In genomic region chr6:165634486-165634885, GRCh38 we compare ENCODE assay signal across 20 cellular contexts. TPM values are rescaled to one million over a fixed set of nuclear protein-coding genes. Genes with fewer than 3 reads are reported as not detected.
"Had no signal": no experiment of that assay in that cellular context is flagged by ENCODE, and none has a peak within 500 bp of the region (broad histone marks: within the 10 kb centered on the region; RNA-seq: fewer than 3 reads in every experiment).

No MANE protein-coding gene starts in this region.

- H3K27ac ChIP-seq: adrenal gland had no signal

- ATAC-seq: activated CD4-positive, alpha-beta T cell treated with anti-CD3 and anti-CD28 coated beads for 36 hours; activated CD8-positive, alpha-beta T cell treated with anti-CD3 and anti-CD28 coated beads for 36 hours had no signal

- H3K4me3 Mint-ChIP-seq: activated CD4-positive, alpha-beta T cell treated with anti-CD3 and anti-CD28 coated beads for 36 hours; activated CD8-positive, alpha-beta T cell treated with anti-CD3 and anti-CD28 coated beads for 36 hours; activated naive CD8-positive, alpha-beta T cell treated with anti-CD3 and anti-CD28 coated beads, Interleukin-2, amount 10 ng/mL, durations not matched to agents 7 days and 5 days; T-helper 1 cell treated with Interleukin-12 subunit alpha and Interleukin-12 subunit beta and Interleukin-4 antibody, amounts not matched to agents 30 μg/mL and 1 μg/mL, for 36 hours had no signal

- DNase-seq: activated CD4-positive, alpha-beta T cell treated with anti-CD3 and anti-CD28 coated beads for 36 hours; activated CD8-positive, alpha-beta memory T cell treated with anti-CD3 and anti-CD28 coated beads, Interleukin-2, amount 50 U/mL, for 48 hours; activated CD8-positive, alpha-beta T cell treated with anti-CD3 and anti-CD28 coated beads for 36 hours; activated naive CD4-positive, alpha-beta T cell treated with anti-CD3 and anti-CD28 coated beads, Interleukin-2, amount 50 U/mL, for 16 hours; activated naive CD8-positive, alpha-beta T cell treated with anti-CD3 and anti-CD28 coated beads, Interleukin-2, amount 10 ng/mL, durations not matched to agents 7 days and 5 days; activated T-cell treated with anti-CD3 and anti-CD28 coated beads, Interleukin-2, amount 50 U/mL, for 1 hour; adrenal gland; anterior cingulate cortex; Karpas-422; MM.1S; NCI-H1105; NCI-H1436 treated with DMSO at 0.1 percent for 48 hours; NCI-H187; NCI-H2081; NCI-H510A treated with DMSO at 0.1 percent for 48 hours; NCI-H69; NK-92 treated with Interleukin-12 subunit alpha and Interleukin-12 subunit beta, amount 100 ng/mL, for 24 hours; SHP77; T-helper 9 cell had no signal

- H3K36me3 Mint-ChIP-seq: activated naive CD8-positive, alpha-beta T cell treated with anti-CD3 and anti-CD28 coated beads, Interleukin-2, amount 10 ng/mL, durations not matched to agents 7 days and 5 days had no signal

- H3K27me3 ChIP-seq: adrenal gland had no signal

- H3K4me1 Mint-ChIP-seq: activated CD4-positive, alpha-beta T cell treated with anti-CD3 and anti-CD28 coated beads for 36 hours had no signal

- H3K36me3 ChIP-seq: adrenal gland had no signal

- H3K9me3 ChIP-seq: adrenal gland had no signal

- H3K4me1 ChIP-seq: adrenal gland had no signal

- H3K4me3 ChIP-seq: adrenal gland had no signal

- H3K9me3 Mint-ChIP-seq: activated CD8-positive, alpha-beta T cell treated with anti-CD3 and anti-CD28 coated beads for 36 hours; activated naive CD8-positive, alpha-beta T cell treated with anti-CD3 and anti-CD28 coated beads, Interleukin-2, amount 10 ng/mL, durations not matched to agents 7 days and 5 days; T-helper 1 cell treated with Interleukin-12 subunit alpha and Interleukin-12 subunit beta and Interleukin-4 antibody, amounts not matched to agents 30 μg/mL and 1 μg/mL, for 36 hours had no signal

- H3K27ac Mint-ChIP-seq: activated CD4-positive, alpha-beta T cell treated with anti-CD3 and anti-CD28 coated beads for 36 hours; activated CD8-positive, alpha-beta T cell treated with anti-CD3 and anti-CD28 coated beads for 36 hours; activated naive CD8-positive, alpha-beta T cell treated with anti-CD3 and anti-CD28 coated beads, Interleukin-2, amount 10 ng/mL, durations not matched to agents 7 days and 5 days; T-helper 1 cell treated with Interleukin-12 subunit alpha and Interleukin-12 subunit beta and Interleukin-4 antibody, amounts not matched to agents 30 μg/mL and 1 μg/mL, for 36 hours had no signal

RNA-seq across cellular contexts. Expression of gene PDE10A, which starts 28.6 kb away (rescaled TPM):
- total RNA-seq: activated CD4-positive, alpha-beta T cell treated with anti-CD3 and anti-CD28 coated beads for 36 hours; activated CD8-positive, alpha-beta T cell treated with anti-CD3 and anti-CD28 coated beads for 36 hours; activated naive CD8-positive, alpha-beta T cell treated with anti-CD3 and anti-CD28 coated beads, Interleukin-2, amount 10 ng/mL, durations not matched to agents 7 days and 5 days had no signal
